1 cellular context compared by ENCODE assay signal in the genomic region with DNA sequence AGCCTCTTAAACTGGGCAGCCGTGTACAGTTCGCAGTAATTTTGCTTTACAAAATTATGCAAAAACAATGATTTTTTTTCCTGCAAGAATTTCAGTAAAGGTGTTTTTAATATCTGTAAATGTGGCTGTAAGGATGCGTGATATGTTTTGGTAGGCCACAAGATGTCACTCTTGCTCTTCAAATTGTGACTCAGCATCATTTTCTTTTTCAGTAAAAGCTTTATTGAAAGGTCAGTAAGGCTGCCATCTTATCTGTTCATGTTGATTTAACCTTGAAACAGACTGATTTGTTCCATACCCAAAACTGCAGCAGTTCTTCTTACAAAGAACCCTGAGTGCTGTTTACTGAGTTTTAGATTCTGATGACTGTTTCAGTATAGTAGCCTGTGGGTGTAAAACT.
A peak's percentile ranks its signal among the peaks of the same experiment; 100 is the strongest.
TF ChIP-seq lines count a peak whose summit lies in the region.

No MANE protein-coding gene starts in this region.

TF ChIP-seq in H1, 55 proteins besides CTCF, POLR2A, EP300 and RAD21:
- TF ChIP-seq MAFK (IDR thresholded peaks at IDR 0.05; ENCODE audit: low read depth, low read length) (peak; percentile 82), BACH1 (IDR thresholded peaks at IDR 0.05; ENCODE audit: low read length) (peak; percentile 93), ZNF274 (IDR thresholded peaks at IDR 0.05; ENCODE audit: borderline replicate concordance, extremely low read depth, low read length) (no peak)
